ENCODE assay signal across 11 cellular contexts in genomic region chr14:104659764-104660523, GRCh38.
DNase-seq lines count a peak whose midpoint lies in the region; ATAC-seq and TF ChIP-seq lines count a peak whose summit lies in the region.
"Had no signal": no experiment of that assay in that cellular context is flagged by ENCODE, and none has a peak within 500 bp of the region (broad histone marks: within the 10 kb centered on the region; RNA-seq: fewer than 3 reads in every experiment).

No MANE protein-coding gene starts in this region.

- ATAC-seq in GM19438 (IDR thresholded peaks at IDR 0.05; ENCODE audit: low read depth, unreplicated experiment) = peak; percentile 20
- ATAC-seq: activated T-helper 17 cell treated with anti-CD3 and anti-CD28 coated beads, Interleukin-2, amount 50 U/mL, for 72 hours had no signal

- H3K9ac ChIP-seq in BLaER1 treated with 17β-estradiol and CSF1 and Interleukin-3, amounts not matched to agents 10 nM and 100 nM = peak overlapping the region; percentile 9 to 85 (median 59); a peak in 20 of 22 replicates

- peak overlapping the region; percentile 92 to 100 (median 99) for H3K4me2 ChIP-seq in BLaER1 treated with 17β-estradiol and CSF1 and Interleukin-3, amounts not matched to agents 10 nM and 100 nM

- H3K27ac ChIP-seq in BLaER1 treated with 17β-estradiol and CSF1 and Interleukin-3, amounts not matched to agents 10 nM and 100 nM = peak overlapping the region in 10 of 11 experiments; percentile 30 to 89 (median 77); a peak in 19 of 22 replicates
- H3K27ac ChIP-seq: transverse colon had no signal

- peak overlapping the region; percentile 17 to 63 (median 52); a peak in 19 of 20 replicates for H3K4me3 ChIP-seq in BLaER1 treated with 17β-estradiol and CSF1 and Interleukin-3, amounts not matched to agents 10 nM and 100 nM
- H3K4me3 ChIP-seq in NB4 (ENCODE audit: low read depth, low read length) = no peak overlapping the region
- H3K4me3 ChIP-seq: transverse colon had no signal

- DNase-seq in NB4 (ENCODE audit: low read depth) = peak; percentile 79
- peak; percentile 14 for DNase-seq in iris pigment epithelial cell (ENCODE audit: low read depth)
- DNase-seq in COLO668 (lab: John Stamatoyannopoulos, UW; ENCODE audit: unreplicated experiment) = no peak
- no peak for DNase-seq in NCI-H1436 (lab: John Stamatoyannopoulos, UW)
- no peak for DNase-seq in NCI-H774 (lab: John Stamatoyannopoulos, UW)
- DNase-seq in glomerular visceral epithelial cell (ENCODE audit: extremely low spot score) = no peak
- DNase-seq: NCI-H524 had no signal

- H3K9me3 ChIP-seq in BLaER1 treated with 17β-estradiol and CSF1 and Interleukin-3, amounts not matched to agents 10 nM and 100 nM (replicated peaks in 1 of 11) = peaks cover 0 to 7% (median 4%) of the 10 kb centered on the region in 11 experiments; a peak in 11 of 22 replicates
- H3K9me3 ChIP-seq: transverse colon had no signal

- TF ChIP-seq CTCF in NB4 (IDR thresholded peaks at IDR 0.05; ENCODE audit: low read depth, low read length) = no peak

- TF ChIP-seq POLR2A in NB4 (IDR thresholded peaks at IDR 0.05; ENCODE audit: extremely low read depth, insufficient read length) = no peak

- H3K4me1 ChIP-seq in BLaER1 treated with 17β-estradiol and CSF1 and Interleukin-3, amounts not matched to agents 10 nM and 100 nM = peaks cover 59 to 98% (median 85%) of the 10 kb centered on the region in 10 experiments

- H3K27me3 ChIP-seq in BLaER1 treated with 17β-estradiol and CSF1 and Interleukin-3, amounts not matched to agents 10 nM and 100 nM = peaks cover 0 to 14% (median 0%) of the 10 kb centered on the region in 11 experiments; a peak in 3 of 22 replicates

- H3K36me3 ChIP-seq in BLaER1 treated with 17β-estradiol and CSF1 and Interleukin-3, amounts not matched to agents 10 nM and 100 nM = no peaks in the 10 kb centered on the region
- H3K36me3 ChIP-seq: transverse colon had no signal

- H4K20me1 ChIP-seq in BLaER1 treated with 17β-estradiol and CSF1 and Interleukin-3, amounts not matched to agents 10 nM and 100 nM = peaks cover 0 to 7% (median 0%) of the 10 kb centered on the region in 11 experiments; a peak in 2 of 22 replicates

Comparison
In these comparisons a context has a peak if more than half of its experiments do, and no peak if none do; other contexts are left out.
1. DNase-seq: peak in NB4 (single experiment) and iris pigment epithelial cell (single experiment); none in COLO668 (single experiment), NCI-H1436 (single experiment), NCI-H774 (single experiment) and glomerular visceral epithelial cell (single experiment).